1 cellular context compared by ENCODE assay signal in genomic region chr14:37583358-37584210, GRCh38.
TF ChIP-seq lines count a peak whose summit lies in the region.

No MANE protein-coding gene starts in this region.

TF ChIP-seq in HepG2, 621 proteins besides CTCF, POLR2A, EP300 and RAD21 (continued from another document):
- TF ChIP-seq KIAA2018 (CRISPR knock-in tag; IDR thresholded peaks at IDR 0.05; ENCODE audit: borderline replicate concordance) (no peak), RNF2 (conservative IDR thresholded peaks at IDR 0.05; ENCODE audit: low read depth) (no peak), THAP8 (CRISPR knock-in tag; IDR thresholded peaks at IDR 0.05; ENCODE audit: borderline replicate concordance) (no peak), ZNF205 (CRISPR knock-in tag; IDR thresholded peaks at IDR 0.05) (peak; percentile 65; the same call in 1 of the 2 replicates), ARNT (IDR thresholded peaks at IDR 0.05) (no peak), ZNF674 (CRISPR knock-in tag; IDR thresholded peaks at IDR 0.05; ENCODE audit: low read depth) (peak; percentile 84; the same call in 1 of the 2 replicates), TBX2 (CRISPR knock-in tag; IDR thresholded peaks at IDR 0.05; ENCODE audit: borderline replicate concordance) (peak; percentile 49; the same call in 1 of the 2 replicates), ATF7-NPFF (CRISPR knock-in tag; IDR thresholded peaks at IDR 0.05; ENCODE audit: low read depth) (no peak), NFATC3 (CRISPR knock-in tag; IDR thresholded peaks at IDR 0.05) (no peak)
